Comparison of ENCODE assay signal across 31 cellular contexts in the genomic region with DNA sequence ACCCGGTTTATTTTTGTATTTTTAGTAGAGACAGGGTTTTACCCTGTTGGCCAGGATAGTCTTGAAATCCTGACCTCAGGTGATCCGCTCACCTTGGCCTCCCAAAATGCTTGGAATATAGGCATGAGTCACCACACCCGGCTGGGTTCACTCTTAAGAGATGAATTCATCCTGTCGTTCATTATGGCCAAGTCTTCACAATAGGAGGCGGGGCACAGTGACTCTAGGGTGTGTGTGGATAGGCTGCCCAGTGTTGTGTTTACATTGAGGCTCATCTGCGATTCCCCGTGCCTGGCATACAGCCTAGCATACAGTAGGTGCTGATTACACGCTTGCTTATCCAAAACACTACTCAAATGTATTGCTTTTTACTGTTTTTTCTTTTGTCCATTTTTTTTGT. TPM values are rescaled to one million over a fixed set of nuclear protein-coding genes. Genes with fewer than 3 reads are reported as not detected.
DNase-seq lines count a peak whose midpoint lies in the region; ATAC-seq, FAIRE-seq and TF ChIP-seq lines count a peak whose summit lies in the region.
"Had no signal": no experiment of that assay in that cellular context is flagged by ENCODE, and none has a peak within 500 bp of the region (broad histone marks: within the 10 kb centered on the region; RNA-seq: fewer than 3 reads in every experiment).

No MANE protein-coding gene starts in this region.

- DNase-seq in DMS53 treated with DMSO at 0.1 percent for 48 hours (lab: John Stamatoyannopoulos, UW; ENCODE audit: unreplicated experiment) (peak; percentile 2), MG63 (peak; percentile 63), mammary epithelial cell (peak; percentile 79), keratinocyte (ENCODE audit: low read depth, low spot score) (no peak), sciatic nerve (ENCODE audit: low spot score) (no peak), brain microvascular endothelial cell (no peak), heart left ventricle (no peak)
- DNase-seq: activated CD4-positive, alpha-beta T cell treated with anti-CD3 and anti-CD28 coated beads for 48 hours; activated naive CD8-positive, alpha-beta T cell treated with anti-CD3 and anti-CD28 coated beads, Interleukin-2, amount 50 U/mL, for 24 hours; activated T-cell treated with anti-CD3 and anti-CD28 coated beads, Interleukin-2, amount 50 U/mL, for 1 hour; COR-L47; DND-41; GM23248; heart right ventricle; HFFc6; NCI-H1092 treated with DMSO at 0.1 percent for 48 hours; NCI-H1930; NCI-H226; NCI-H774; sigmoid colon; stimulated activated CD4-positive, alpha-beta T cell treated with anti-CD3 and anti-CD28 coated beads, Interleukin-4, amount 100 ng/mL, for 24 hours; substantia nigra; upper lobe of left lung; WERI-Rb-1 had no signal

- no peaks in the 10 kb centered on the region for H3K27me3 ChIP-seq in MG63
- H3K27me3 ChIP-seq in mammary epithelial cell (ENCODE audit: insufficient read depth, low read length) = no peaks in the 10 kb centered on the region
- H3K27me3 ChIP-seq in keratinocyte (ENCODE audit: control insufficient read depth, extremely low read depth, insufficient read depth, low read length) = no peaks in the 10 kb centered on the region
- no peaks in the 10 kb centered on the region for H3K27me3 ChIP-seq in brain microvascular endothelial cell (replicated peaks)
- H3K27me3 ChIP-seq in heart left ventricle = no peaks in the 10 kb centered on the region
- H3K27me3 ChIP-seq: BLaER1, heart right ventricle, neutrophil, sigmoid colon, upper lobe of left lung had no signal

- no peaks in the 10 kb centered on the region for H3K79me2 ChIP-seq in mammary epithelial cell (ENCODE audit: insufficient read depth, low read length)
- no peaks in the 10 kb centered on the region for H3K79me2 ChIP-seq in keratinocyte (ENCODE audit: control insufficient read depth, insufficient read depth, low read length)

- H3K9ac ChIP-seq in mammary epithelial cell (ENCODE audit: insufficient read depth, low read length) (no peak overlapping the region), keratinocyte (ENCODE audit: control insufficient read depth, extremely low read depth, insufficient read depth, low read length) (no peak overlapping the region)
- H3K9ac ChIP-seq: BLaER1, GM23248 had no signal

- H3K4me3 ChIP-seq in MG63 (no peak overlapping the region), mammary epithelial cell (replicated peaks in 1 of 3; ENCODE audit: insufficient read depth in 1 of 3, low read depth in 2 of 3, low read length in 3 of 3) (no peak overlapping the region), keratinocyte (ENCODE audit: control insufficient read depth in 2 of 3, extremely low read depth in 1 of 3, insufficient read depth in 2 of 3, low read depth in 1 of 3, low read length in 3 of 3) (no peak overlapping the region), brain microvascular endothelial cell (ENCODE audit: low read depth, low read length) (no peak overlapping the region), heart left ventricle (no peak overlapping the region)
- H3K4me3 ChIP-seq: BLaER1, GM23248, heart right ventricle, sigmoid colon, upper lobe of left lung had no signal

- no peaks in the 10 kb centered on the region for H4K20me1 ChIP-seq in mammary epithelial cell (ENCODE audit: insufficient read depth, low read length)
- no peaks in the 10 kb centered on the region for H4K20me1 ChIP-seq in keratinocyte (ENCODE audit: control insufficient read depth, extremely low read depth, insufficient read depth, low read length)
- H4K20me1 ChIP-seq: BLaER1 had no signal

- in situ Hi-C loops in mammary epithelial cell (cut with MboI; ENCODE audit: low sequenced_read_pairs in 2 of 2) (loop anchor here (10.0 kb wide), 1 partner anchor 107 kb away; no protein-coding TSS in a partner anchor), brain microvascular endothelial cell (cut with HindIII; ENCODE audit: low pct_ligation_motif_present, low sequenced_read_pairs) (no loop called here)

- H3K4me1 ChIP-seq in mammary epithelial cell (ENCODE audit: insufficient read depth, low read length) (peaks cover 35% of the 10 kb centered on the region), keratinocyte (ENCODE audit: control insufficient read depth, extremely low read depth, insufficient read depth, low read length) (peaks cover 18% of the 10 kb centered on the region), heart left ventricle (no peaks in the 10 kb centered on the region)
- H3K4me1 ChIP-seq: sigmoid colon, upper lobe of left lung had no signal

- TF ChIP-seq CTCF in mammary epithelial cell (conservative IDR thresholded peaks at IDR 0.05 in 1 of 2, IDR thresholded peaks at IDR 0.05 in 1 of 2; ENCODE audit: extremely low read depth in 1 of 2, insufficient read depth in 1 of 2, low read depth in 1 of 2, low read length in 2 of 2) (no peak), keratinocyte (optimal IDR thresholded peaks at IDR 0.05 in 1 of 3, IDR thresholded peaks at IDR 0.05 in 1 of 3, conservative IDR thresholded peaks at IDR 0.05 in 1 of 3; ENCODE audit: extremely low read depth in 1 of 3, insufficient read depth in 2 of 3, low read length in 3 of 3) (no peak), brain microvascular endothelial cell (IDR thresholded peaks at IDR 0.05; ENCODE audit: low read depth, low read length, missing control alignments) (no peak), heart left ventricle (IDR thresholded peaks at IDR 0.05) (no peak)

- H2AFZ ChIP-seq in mammary epithelial cell (ENCODE audit: low read depth, low read length) (no peak overlapping the region), keratinocyte (ENCODE audit: control insufficient read depth, low read length) (no peak overlapping the region)
- H2AFZ ChIP-seq: GM23248 had no signal

- WGBS in mammary epithelial cell (ENCODE audit: low coverage, missing lambda C conversion rate) = 14% methylated on average over 8 of the region's 8 CpGs
- WGBS in heart left ventricle, 4 donors = 66 to 83% (median 79%) methylated on average over 8 of the region's 8 CpGs

- peak; percentile 68 for FAIRE-seq in keratinocyte (lab: Jason Lieb, UNC)

- H3K27ac ChIP-seq in mammary epithelial cell (ENCODE audit: insufficient read depth, low read depth, low read length) (no peak overlapping the region), keratinocyte (ENCODE audit: control insufficient read depth, insufficient read depth, low read length) (no peak overlapping the region), brain microvascular endothelial cell (no peak overlapping the region), heart left ventricle (no peak overlapping the region)
- H3K27ac ChIP-seq: BLaER1, GM23248, heart right ventricle, neutrophil, sigmoid colon, upper lobe of left lung, WERI-Rb-1 had no signal

- intact Hi-C loops in mammary epithelial cell (cut with micrococcal nuclease) = no loop called here
- intact Hi-C loops in sciatic nerve (cut with DNase I) = no loop called here
- intact Hi-C loops in heart left ventricle (cut with DNase I) = loop anchor here in 1 of 10 donors (10.0 kb wide), 1 partner anchor 117 kb away; no protein-coding TSS in a partner anchor

- CTCF ChIA-PET in mammary epithelial cell (lab: Charles Lee; ENCODE audit: low non-redundant PET) = no interaction called here

- H3K36me3 ChIP-seq in MG63 (no peaks in the 10 kb centered on the region), mammary epithelial cell (ENCODE audit: insufficient read depth, low read length) (no peaks in the 10 kb centered on the region), keratinocyte (ENCODE audit: control insufficient read depth in 2 of 2, extremely low read depth in 1 of 2, insufficient read depth in 2 of 2, low read length in 2 of 2) (no peaks in the 10 kb centered on the region), brain microvascular endothelial cell (replicated peaks) (no peaks in the 10 kb centered on the region), heart left ventricle (no peaks in the 10 kb centered on the region)
- H3K36me3 ChIP-seq: BLaER1, heart right ventricle, neutrophil, sigmoid colon, upper lobe of left lung, WERI-Rb-1 had no signal

- no peak for TF ChIP-seq POLR2A in heart left ventricle (IDR thresholded peaks at IDR 0.05)

- ATAC-seq in sciatic nerve (no peak), HG02610 (IDR thresholded peaks at IDR 0.05; ENCODE audit: unreplicated experiment) (no peak), heart left ventricle (no peak)
- ATAC-seq: activated naive CD8-positive, alpha-beta T cell treated with anti-CD3 and anti-CD28 coated beads, Interleukin-2, amount 50 U/mL, for 24 hours; heart right ventricle; left lobe of liver; Right ventricle myocardium inferior; stimulated activated effector memory CD8-positive, alpha-beta T cell treated with anti-CD3 and anti-CD28 coated beads, Interleukin-12 subunit alpha, Interleukin-12 subunit beta, amount 100 ng/mL, for 72 hours had no signal

- no peaks in the 10 kb centered on the region for H3K9me1 ChIP-seq in keratinocyte (ENCODE audit: control insufficient read depth, extremely low read depth, insufficient read depth, low read length)

- H3K4me2 ChIP-seq in mammary epithelial cell (ENCODE audit: insufficient read depth, low read depth, low read length) (no peak overlapping the region), keratinocyte (ENCODE audit: control insufficient read depth, extremely low read depth, insufficient read depth, low read depth, low read length) (no peak overlapping the region)
- H3K4me2 ChIP-seq: BLaER1 had no signal

- dilution Hi-C loops in mammary epithelial cell (cut with HindIII; ENCODE audit: low sequenced_read_pairs) (no loop called here), keratinocyte (cut with MboI; ENCODE audit: extremely low pct_ligation_motif_present, low sequenced_read_pairs) (no loop called here)

- no TSS peak for BruUV-seq in mammary epithelial cell (replicated peaks; lab: Mats Ljungman, UMichigan)

- H3K9me3 ChIP-seq in MG63 (no peaks in the 10 kb centered on the region), mammary epithelial cell (replicated peaks; ENCODE audit: insufficient read depth, low read length) (no peaks in the 10 kb centered on the region), keratinocyte (ENCODE audit: control insufficient read depth, low read depth, low read length) (no peaks in the 10 kb centered on the region), heart left ventricle (peaks cover 0 to 6% (median 0%) of the 10 kb centered on the region in 12 donors)
- H3K9me3 ChIP-seq: BLaER1, neutrophil, sigmoid colon, upper lobe of left lung had no signal

RNA-seq across cellular contexts. Expression of gene IGFBP7, which starts 41.3 kb away (rescaled TPM):
- total RNA-seq in MG63 (2014; rRNA removed; shearing (Covaris generic); ENCODE audit: low replicate concordance) = 332 and 410 TPM in 2 replicates
- total RNA-seq in mammary epithelial cell (100 to 1,000 TPM in 1 of 2 donors, 10 to 100 TPM in 1; 73.4 to 300 TPM), sciatic nerve (482 TPM), heart left ventricle (1,000 to 10,000 TPM in 2 of 9 donors, 100 to 1,000 TPM in 7; 494 to 1,088 (median 585) TPM)
- polyA plus RNA-seq in mammary epithelial cell (159 TPM), keratinocyte (333 to 459 TPM (median 413 TPM) in 3 replicates), heart left ventricle (100 to 1,000 TPM; 458 to 857 TPM)
- polyA minus RNA-seq in mammary epithelial cell (42.0 TPM), keratinocyte (50.8 to 61.4 TPM (median 51.7 TPM) in 3 replicates)
- polyA plus RNA-seq in keratinocyte (2011; ENCODE audit: low read depth) = 88.3 TPM
- 261 and 339 TPM in 2 replicates for polyA plus RNA-seq in keratinocyte (2011; cell fraction: cytosol; rRNA removed)
- 517 and 626 TPM in 2 replicates for polyA plus RNA-seq in keratinocyte (2011; cell fraction: nucleus; rRNA removed)
- 111 and 285 TPM in 2 replicates for polyA plus RNA-seq in keratinocyte (2012; ENCODE audit: low replicate concordance)
- polyA minus RNA-seq in keratinocyte (2011; cell fraction: cytosol; rRNA and poly(A)+ RNA removed) = 394 TPM
- polyA minus RNA-seq in keratinocyte (2011; cell fraction: nucleus; rRNA and poly(A)+ RNA removed) = 190 and 209 TPM in 2 replicates
- total RNA-seq: activated CD8-positive, alpha-beta memory T cell treated with anti-CD3 and anti-CD28 coated beads for 36 hours had no signal

Comparison
In these comparisons a context has a peak if more than half of its experiments do, and no peak if none do; other contexts are left out.
1. DNase-seq: peak in DMS53 treated with DMSO at 0.1 percent for 48 hours (single experiment), MG63 (single experiment) and mammary epithelial cell (single experiment); none in keratinocyte (single experiment), sciatic nerve (single experiment), brain microvascular endothelial cell (single experiment) and heart left ventricle (0 of 5).